1 cellular context compared by ENCODE assay signal in genomic region chr16:28554634-28555423, GRCh38.
TF ChIP-seq lines count a peak whose summit lies in the region.

No MANE protein-coding gene starts in this region.

TF ChIP-seq in GM23338, 12 proteins besides CTCF, POLR2A, EP300 and RAD21 (continued from another document):
- no peak for TF ChIP-seq ZNF462 (CRISPR knock-in tag; IDR thresholded peaks at IDR 0.05)
- no peak for TF ChIP-seq EZH2 (IDR thresholded peaks at IDR 0.05; ENCODE audit: low read depth, unreplicated experiment)
- no peak for TF ChIP-seq REST (IDR thresholded peaks at IDR 0.05; ENCODE audit: unreplicated experiment)
- no peak for TF ChIP-seq JUNB (IDR thresholded peaks at IDR 0.05; ENCODE audit: unreplicated experiment)
- no peak for TF ChIP-seq ZNF114 (CRISPR knock-in tag; IDR thresholded peaks at IDR 0.05)
- no peak for TF ChIP-seq NANOG (IDR thresholded peaks at IDR 0.05; ENCODE audit: borderline replicate concordance)
- TF ChIP-seq EZH2phosphoT487 (IDR thresholded peaks at IDR 0.05; ENCODE audit: unreplicated experiment) = no peak
- TF ChIP-seq POLR2AphosphoS5 (IDR thresholded peaks at IDR 0.05; ENCODE audit: low read depth) = no peak
TF ChIP-seq in GM23338: peak in this region for 0.
